ENCODE assay signal across 7 cellular contexts in genomic region chr4:56605464-56605863, GRCh38.
DNase-seq lines count a peak whose midpoint lies in the region; FAIRE-seq and TF ChIP-seq lines count a peak whose summit lies in the region.
"Not testable (repeated sequence)": the region's sequence is repeated elsewhere in the genome, so short reads cannot be mapped to it uniquely, and the experiment has no call there.

No MANE protein-coding gene starts in this region.

- peak; percentile 79 for DNase-seq in ELF-1 (ENCODE audit: low read depth, low spot score)
- DNase-seq in HAP-1 (ENCODE audit: low spot score in 2 of 2) = peak; percentile 34 to 48
- DNase-seq in NT2/D1 (ENCODE audit: low read depth, low spot score) = peak; percentile 61
- DNase-seq in hepatocyte (ENCODE audit: low spot score) = peak; percentile 17
- DNase-seq in iPS DF 6.9 (ENCODE audit: low read depth, low spot score) = peak; percentile 43
- DNase-seq in iPS-NIHi11 (ENCODE audit: low spot score) = peak; percentile 26
- peak; percentile 9 for DNase-seq in small intestine

- FAIRE-seq in small intestine (lab: Jason Lieb, UNC) = not testable (repeated sequence)

- not testable (repeated sequence) for H4K20me1 ChIP-seq in hepatocyte (ENCODE audit: insufficient read depth, poor library complexity, severe bottlenecking)

- 3% methylated on average over 4 of the region's 4 CpGs for WGBS in hepatocyte (ENCODE audit: low lambda C conversion rate, missing lambda C conversion rate)
- WGBS in iPS DF 6.9 (ENCODE audit: insufficient coverage, insufficient read length) = no CpG with 5 or more reads among the region's 4 CpGs
- 13 to 41% (median 29%) methylated on average over 4 of the region's 4 CpGs for WGBS in small intestine, 3 donors

- H2AFZ ChIP-seq in hepatocyte = not testable (repeated sequence)

- not testable (repeated sequence) for H3K27me3 ChIP-seq in HAP-1 (ENCODE audit: low read depth); NT2/D1 (ENCODE audit: insufficient read depth, insufficient read length); hepatocyte; small intestine (ENCODE audit: control insufficient read depth in 2 of 2, insufficient read depth in 2 of 2, low read length in 2 of 2)
- H3K27me3 ChIP-seq in iPS DF 6.9 (ENCODE audit: control insufficient read depth, insufficient read depth, low read length) = peaks cover 32% of the 10 kb centered on the region

- not testable (repeated sequence) for H3K4me3 ChIP-seq in HAP-1; NT2/D1 (ENCODE audit: insufficient read length, low read depth); hepatocyte; iPS DF 6.9 (ENCODE audit: low read length); small intestine (ENCODE audit: low read depth in 1 of 2, low read length in 2 of 2)

- not testable (repeated sequence) for H3K27ac ChIP-seq in hepatocyte; iPS DF 6.9 (ENCODE audit: low read length); small intestine (ENCODE audit: low read depth in 1 of 2, low read length in 1 of 2)

- H3K4me1 ChIP-seq in HAP-1 = peaks cover 13% of the 10 kb centered on the region
- H3K4me1 ChIP-seq in NT2/D1 (ENCODE audit: insufficient read depth, insufficient read length); hepatocyte (ENCODE audit: insufficient read depth); iPS DF 6.9 (ENCODE audit: control insufficient read depth, insufficient read depth, low read length); small intestine (ENCODE audit: control insufficient read depth in 2 of 2, insufficient read depth in 1 of 2, low read depth in 1 of 2, low read length in 1 of 2): not testable (repeated sequence)

- TF ChIP-seq CTCF in hepatocyte (IDR thresholded peaks at IDR 0.05; ENCODE audit: poor library complexity) = not testable (repeated sequence)

- H3K9me2 ChIP-seq in hepatocyte (replicated peaks; ENCODE audit: insufficient read depth) = not testable (repeated sequence)

- H3K9ac ChIP-seq in NT2/D1 (ENCODE audit: insufficient read length, low read depth) = not testable (repeated sequence)

- H3K79me2 ChIP-seq in hepatocyte = not testable (repeated sequence)

- not testable (repeated sequence) for H3K36me3 ChIP-seq in HAP-1 (replicated peaks); NT2/D1 (ENCODE audit: insufficient read depth, insufficient read length, low read length); hepatocyte (replicated peaks; ENCODE audit: insufficient read depth, low read depth); iPS DF 6.9 (ENCODE audit: control insufficient read depth, insufficient read depth, low read length); small intestine (ENCODE audit: control insufficient read depth in 2 of 2, insufficient read depth in 2 of 2, low read length in 2 of 2)

- not testable (repeated sequence) for H3K4me2 ChIP-seq in hepatocyte

- in situ Hi-C loops in HAP-1 (cut with MboI; ENCODE audit: low sequenced_read_pairs) = not testable (repeated sequence)

- H3K9me3 ChIP-seq in HAP-1; NT2/D1 (ENCODE audit: insufficient read depth, low read length); hepatocyte (ENCODE audit: low read depth); iPS DF 6.9 (ENCODE audit: control insufficient read depth, insufficient read depth, low read length); small intestine (ENCODE audit: control insufficient read depth, low read depth): not testable (repeated sequence)

Comparison
In these comparisons a context has a peak if more than half of its experiments do, and no peak if none do; other contexts are left out.
1. DNase-seq: peak in every context shown above with its lines; median percentile 79 in ELF-1; 61 in NT2/D1; 43 in iPS DF 6.9; 41 in HAP-1; 26 in iPS-NIHi11; 17 in hepatocyte; 9 in small intestine.